In the genomic region with DNA sequence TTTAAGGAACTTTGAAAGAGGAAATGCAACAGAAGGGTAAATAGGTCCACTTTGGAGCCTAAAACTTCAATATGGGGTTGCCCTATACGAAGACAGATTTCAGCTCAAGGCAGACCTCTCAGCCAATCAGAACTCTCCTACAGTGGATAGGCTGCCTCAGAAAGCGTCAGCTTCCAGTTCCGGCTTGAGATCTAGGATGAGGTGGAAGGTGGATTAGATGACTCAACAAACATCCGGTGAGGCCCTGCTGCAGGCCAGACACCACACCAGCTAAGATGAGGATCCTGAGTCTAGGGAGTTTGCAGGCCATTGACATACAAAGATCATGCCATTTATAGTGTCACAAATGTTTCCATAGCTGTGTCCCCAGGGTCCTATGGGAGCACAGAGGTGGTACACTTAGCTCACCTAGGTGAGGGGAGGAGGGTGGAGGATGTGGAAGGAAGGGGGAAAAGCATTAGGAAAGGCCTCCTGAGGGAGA, we compare ENCODE assay signal across 1 cellular context.
TF ChIP-seq lines count a peak whose summit lies in the region.

No MANE protein-coding gene starts in this region.

TF ChIP-seq in GM23338, 12 proteins besides CTCF, POLR2A, EP300 and RAD21 (continued from another document):
- TF ChIP-seq, protein P1, sequence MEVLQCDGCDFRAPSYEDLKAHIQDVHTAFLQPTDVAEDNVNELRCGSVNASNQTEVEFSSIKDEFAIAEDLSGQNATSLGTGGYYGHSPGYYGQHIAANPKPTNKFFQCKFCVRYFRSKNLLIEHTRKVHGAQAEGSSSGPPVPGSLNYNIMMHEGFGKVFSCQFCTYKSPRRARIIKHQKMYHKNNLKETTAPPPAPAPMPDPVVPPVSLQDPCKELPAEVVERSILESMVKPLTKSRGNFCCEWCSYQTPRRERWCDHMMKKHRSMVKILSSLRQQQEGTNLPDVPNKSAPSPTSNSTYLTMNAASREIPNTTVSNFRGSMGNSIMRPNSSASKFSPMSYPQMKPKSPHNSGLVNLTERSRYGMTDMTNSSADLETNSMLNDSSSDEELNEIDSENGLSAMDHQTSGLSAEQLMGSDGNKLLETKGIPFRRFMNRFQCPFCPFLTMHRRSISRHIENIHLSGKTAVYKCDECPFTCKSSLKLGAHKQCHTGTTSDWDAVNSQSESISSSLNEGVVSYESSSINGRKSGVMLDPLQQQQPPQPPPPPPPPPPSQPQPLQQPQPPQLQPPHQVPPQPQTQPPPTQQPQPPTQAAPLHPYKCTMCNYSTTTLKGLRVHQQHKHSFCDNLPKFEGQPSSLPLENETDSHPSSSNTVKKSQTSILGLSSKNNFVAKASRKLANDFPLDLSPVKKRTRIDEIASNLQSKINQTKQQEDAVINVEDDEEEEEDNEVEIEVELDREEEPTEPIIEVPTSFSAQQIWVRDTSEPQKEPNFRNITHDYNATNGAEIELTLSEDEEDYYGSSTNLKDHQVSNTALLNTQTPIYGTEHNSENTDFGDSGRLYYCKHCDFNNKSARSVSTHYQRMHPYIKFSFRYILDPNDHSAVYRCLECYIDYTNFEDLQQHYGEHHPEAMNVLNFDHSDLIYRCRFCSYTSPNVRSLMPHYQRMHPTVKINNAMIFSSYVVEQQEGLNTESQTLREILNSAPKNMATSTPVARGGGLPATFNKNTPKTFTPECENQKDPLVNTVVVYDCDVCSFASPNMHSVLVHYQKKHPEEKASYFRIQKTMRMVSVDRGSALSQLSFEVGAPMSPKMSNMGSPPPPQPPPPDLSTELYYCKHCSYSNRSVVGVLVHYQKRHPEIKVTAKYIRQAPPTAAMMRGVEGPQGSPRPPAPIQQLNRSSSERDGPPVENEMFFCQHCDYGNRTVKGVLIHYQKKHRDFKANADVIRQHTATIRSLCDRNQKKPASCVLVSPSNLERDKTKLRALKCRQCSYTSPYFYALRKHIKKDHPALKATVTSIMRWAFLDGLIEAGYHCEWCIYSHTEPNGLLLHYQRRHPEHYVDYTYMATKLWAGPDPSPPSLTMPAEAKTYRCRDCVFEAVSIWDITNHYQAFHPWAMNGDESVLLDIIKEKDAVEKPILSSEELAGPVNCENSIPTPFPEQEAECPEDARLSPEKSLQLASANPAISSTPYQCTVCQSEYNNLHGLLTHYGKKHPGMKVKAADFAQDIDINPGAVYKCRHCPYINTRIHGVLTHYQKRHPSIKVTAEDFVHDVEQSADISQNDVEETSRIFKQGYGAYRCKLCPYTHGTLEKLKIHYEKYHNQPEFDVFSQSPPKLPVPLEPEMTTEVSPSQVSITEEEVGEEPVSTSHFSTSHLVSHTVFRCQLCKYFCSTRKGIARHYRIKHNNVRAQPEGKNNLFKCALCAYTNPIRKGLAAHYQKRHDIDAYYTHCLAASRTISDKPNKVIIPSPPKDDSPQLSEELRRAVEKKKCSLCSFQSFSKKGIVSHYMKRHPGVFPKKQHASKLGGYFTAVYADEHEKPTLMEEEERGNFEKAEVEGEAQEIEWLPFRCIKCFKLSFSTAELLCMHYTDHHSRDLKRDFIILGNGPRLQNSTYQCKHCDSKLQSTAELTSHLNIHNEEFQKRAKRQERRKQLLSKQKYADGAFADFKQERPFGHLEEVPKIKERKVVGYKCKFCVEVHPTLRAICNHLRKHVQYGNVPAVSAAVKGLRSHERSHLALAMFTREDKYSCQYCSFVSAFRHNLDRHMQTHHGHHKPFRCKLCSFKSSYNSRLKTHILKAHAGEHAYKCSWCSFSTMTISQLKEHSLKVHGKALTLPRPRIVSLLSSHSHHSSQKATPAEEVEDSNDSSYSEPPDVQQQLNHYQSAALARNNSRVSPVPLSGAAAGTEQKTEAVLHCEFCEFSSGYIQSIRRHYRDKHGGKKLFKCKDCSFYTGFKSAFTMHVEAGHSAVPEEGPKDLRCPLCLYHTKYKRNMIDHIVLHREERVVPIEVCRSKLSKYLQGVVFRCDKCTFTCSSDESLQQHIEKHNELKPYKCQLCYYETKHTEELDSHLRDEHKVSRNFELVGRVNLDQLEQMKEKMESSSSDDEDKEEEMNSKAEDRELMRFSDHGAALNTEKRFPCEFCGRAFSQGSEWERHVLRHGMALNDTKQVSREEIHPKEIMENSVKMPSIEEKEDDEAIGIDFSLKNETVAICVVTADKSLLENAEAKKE (CRISPR knock-in tag; IDR thresholded peaks at IDR 0.05) = no peak
